Comparison of ENCODE assay signal across 9 cellular contexts in genomic region chr17:38731526-38732294, GRCh38. TPM values are rescaled to one million over a fixed set of nuclear protein-coding genes. Genes with fewer than 3 reads are reported as not detected.
A peak's percentile ranks its signal among the peaks of the same experiment; 100 is the strongest.
DNase-seq lines count a peak whose midpoint lies in the region; ATAC-seq and TF ChIP-seq lines count a peak whose summit lies in the region.
"Had no signal": no experiment of that assay in that cellular context is flagged by ENCODE, and none has a peak within 500 bp of the region (broad histone marks: within the 10 kb centered on the region; RNA-seq: fewer than 3 reads in every experiment).

No MANE protein-coding gene starts in this region.

- H3K79me2 ChIP-seq in PC-9 (ENCODE audit: low read depth): peaks cover 21% of the 10 kb centered on the region

- no peak overlapping the region for H2AFZ ChIP-seq in PC-9

- TF ChIP-seq POLR2A in erythroblast (IDR thresholded peaks at IDR 0.05; ENCODE audit: low read length): no peak

- BruUV-seq in PC-9 (replicated peaks; lab: Mats Ljungman, UMichigan): no TSS peak

- WGBS in esophagus, 2 donors: 60 to 70% methylated on average over 8 of the region's 8 CpGs

- POLR2A ChIA-PET in PC-9 (lab: Charles Lee; ENCODE audit: unreplicated experiment): interaction anchor here (0.6 kb wide), 1 partner anchor 55 kb away, joined by 3 read pairs; no protein-coding TSS in a partner anchor

- peak overlapping the region; percentile 73 for H3K4me2 ChIP-seq in PC-9

- H3K9me3 ChIP-seq in PC-9 (ENCODE audit: insufficient read depth, low read depth): no peaks in the 10 kb centered on the region
- no peaks in the 10 kb centered on the region for H3K9me3 ChIP-seq in esophagus (ENCODE audit: control insufficient read depth in 2 of 2, insufficient read depth in 1 of 2, low read depth in 1 of 2, low read length in 1 of 2)

- CTCF ChIA-PET in PC-9 (lab: Charles Lee): interaction anchor here (0.6 kb wide), 1 partner anchor 11 kb away, joined by 4 read pairs; no protein-coding TSS in a partner anchor

- DNase-seq in G401 (ENCODE audit: low spot score): peak; percentile 22
- DNase-seq in PC-9: no peak
- no peak for DNase-seq in putamen (ENCODE audit: low spot score)
- no peak for DNase-seq in erythroblast (lab: John Stamatoyannopoulos, UW)
- DNase-seq in stimulated activated naive CD4-positive, alpha-beta T cell (lab: John Stamatoyannopoulos, UW): no peak

- H3K36me3 ChIP-seq in PC-9 (ENCODE audit: low read depth) (no peaks in the 10 kb centered on the region), esophagus (ENCODE audit: control insufficient read depth in 2 of 2, insufficient read depth in 2 of 2, low read length in 1 of 2) (peaks cover 0 to 21% of the 10 kb centered on the region in 2 donors), rectal smooth muscle tissue (ENCODE audit: control insufficient read depth, insufficient read depth, low read length) (peaks cover 9% of the 10 kb centered on the region)

- intact Hi-C loops in PC-9 (cut with micrococcal nuclease; ENCODE audit: unreplicated experiment): no loop called here

- H3K4me3 ChIP-seq in PC-9 (peak overlapping the region; percentile 96), esophagus (ENCODE audit: low read depth in 1 of 2, low read length in 2 of 2) (peak overlapping the region in 1 of 2 donors; percentile 86), rectal smooth muscle tissue (ENCODE audit: low read length) (peak overlapping the region; percentile 86)

- in situ Hi-C loops in G401 (cut with HindIII; ENCODE audit: low sequenced_read_pairs): no loop called here

- H4K20me1 ChIP-seq in PC-9 (ENCODE audit: insufficient read depth): peaks cover 23% of the 10 kb centered on the region; the same call in 1 of the 2 replicates

- H3K4me1 ChIP-seq in PC-9 (replicated peaks; ENCODE audit: insufficient read depth): peaks cover 11% of the 10 kb centered on the region
- peaks cover 0 to 18% of the 10 kb centered on the region in 2 donors for H3K4me1 ChIP-seq in esophagus (ENCODE audit: control insufficient read depth in 2 of 2, insufficient read depth in 2 of 2, low read length in 1 of 2)
- peaks cover 6% of the 10 kb centered on the region for H3K4me1 ChIP-seq in rectal smooth muscle tissue (ENCODE audit: control insufficient read depth, insufficient read depth, low read length)

- no peaks in the 10 kb centered on the region for H3K27me3 ChIP-seq in PC-9 (ENCODE audit: insufficient read depth, low read depth)
- H3K27me3 ChIP-seq in esophagus (ENCODE audit: control insufficient read depth in 1 of 2, insufficient read depth in 2 of 2, low read length in 2 of 2): no peaks in the 10 kb centered on the region
- H3K27me3 ChIP-seq in rectal smooth muscle tissue (ENCODE audit: control insufficient read depth, insufficient read depth, low read length): no peaks in the 10 kb centered on the region

- peaks cover 61% of the 10 kb centered on the region for H3F3A ChIP-seq in PC-9 (ENCODE audit: insufficient read depth, low read depth)

- H3K27ac ChIP-seq in PC-9: no peak overlapping the region
- H3K27ac ChIP-seq in esophagus (ENCODE audit: low read depth in 2 of 2, low read length in 1 of 2): peak overlapping the region; percentile 7 to 84
- H3K27ac ChIP-seq in rectal smooth muscle tissue (ENCODE audit: low read depth, low read length): peak overlapping the region; percentile 78

- H3K9me2 ChIP-seq in PC-9 (ENCODE audit: insufficient read depth): no peaks in the 10 kb centered on the region

- no peak for ATAC-seq in HG03520 (IDR thresholded peaks at IDR 0.05; ENCODE audit: unreplicated experiment)

- TF ChIP-seq CTCF in PC-9 (conservative IDR thresholded peaks at IDR 0.05): no peak

- peak overlapping the region; percentile 12 for H3K9ac ChIP-seq in rectal smooth muscle tissue (ENCODE audit: low read length)

RNA-seq across cellular contexts. Expression of gene CISD3, which starts 1.6 kb away (rescaled TPM):
- total RNA-seq in G401 (2014; rRNA removed; shearing (Covaris generic)): 7.5 and 7.9 TPM in 2 replicates
- 36.6 and 38.1 TPM in 2 replicates for total RNA-seq in PC-9 (2021)
- 10 to 100 TPM; 14.5 to 28.5 TPM for polyA plus RNA-seq in esophagus

RNA-seq across cellular contexts. Expression of gene PCGF2, which starts 16.4 kb away (rescaled TPM):
- 5.5 and 12.5 TPM in 2 replicates for total RNA-seq in G401 (2014; rRNA removed; shearing (Covaris generic))
- 26.9 and 43.3 TPM in 2 replicates for total RNA-seq in PC-9 (2021)
- polyA plus RNA-seq in esophagus: 10 to 100 TPM in 1 of 2 donors, 1 to 10 TPM in 1; 9.4 to 22.4 TPM
- total RNA-seq: mononuclear cell had no signal

RNA-seq across cellular contexts. Expression of gene PSMB3, which starts 20.8 kb away (rescaled TPM):
- total RNA-seq in G401 (2014; rRNA removed; shearing (Covaris generic)): 277 and 414 TPM in 2 replicates
- total RNA-seq in PC-9 (2021): 262 and 278 TPM in 2 replicates
- polyA plus RNA-seq in esophagus: 100 to 1,000 TPM; 198 to 204 TPM

RNA-seq across cellular contexts. Expression of gene MLLT6, which starts 26.6 kb away (rescaled TPM):
- 21.8 and 30.6 TPM in 2 replicates for total RNA-seq in G401 (2014; rRNA removed; shearing (Covaris generic))
- total RNA-seq in PC-9 (2021): 113 and 127 TPM in 2 replicates
- polyA plus RNA-seq in esophagus: 10 to 100 TPM; 20.9 to 66.1 TPM

RNA-seq across cellular contexts. Expression of gene EPOP, which starts 57.0 kb away (rescaled TPM):
- 46.5 and 50.5 TPM in 2 replicates for total RNA-seq in G401 (2014; rRNA removed; shearing (Covaris generic))
- total RNA-seq in PC-9 (2021): 8.4 and 10.6 TPM in 2 replicates
- polyA plus RNA-seq in esophagus: 1 to 10 TPM; 1.1 to 1.9 TPM
